Comparison of ENCODE assay signal across 10 cellular contexts in genomic region chr10:127976701-127977367, GRCh38.
DNase-seq lines count a peak whose midpoint lies in the region; ATAC-seq and TF ChIP-seq lines count a peak whose summit lies in the region.
"Had no signal": no experiment of that assay in that cellular context is flagged by ENCODE, and none has a peak within 500 bp of the region (broad histone marks: within the 10 kb centered on the region; RNA-seq: fewer than 3 reads in every experiment).

No MANE protein-coding gene starts in this region.

- H3F3A ChIP-seq in SK-N-SH (replicated peaks; ENCODE audit: insufficient read depth) = peaks cover 15% of the 10 kb centered on the region

- no peaks in the 10 kb centered on the region for H4K20me1 ChIP-seq in SK-N-SH (ENCODE audit: insufficient read depth)

- 0 out of 2 replicates have a peak overlapping the region, but pooled peaks have one; percentile 3 for H2AFZ ChIP-seq in SK-N-SH (ENCODE audit: low read depth)

- ATAC-seq in naive thymus-derived CD4-positive, alpha-beta T cell = no peak
- ATAC-seq: foreskin keratinocyte had no signal

- DNase-seq in SK-N-SH = peak; percentile 46
- peak; percentile 7 for DNase-seq in type B pancreatic cell (ENCODE audit: extremely low spot score, unreplicated experiment)
- DNase-seq in EL = no peak
- no peak for DNase-seq in naive thymus-derived CD4-positive, alpha-beta T cell
- DNase-seq in stimulated activated CD4-positive, alpha-beta T cell treated with anti-CD3 and anti-CD28 coated beads, Interleukin-2, amount 100 ng/mL, for 48 hours = no peak
- DNase-seq: foreskin keratinocyte; NCI-H2107; stimulated activated naive CD4-positive, alpha-beta T cell had no signal

- 42% methylated on average over 8 of the region's 8 CpGs for WGBS in SK-N-SH (ENCODE audit: low lambda C conversion rate)

- peaks cover 7% of the 10 kb centered on the region for H3K9me3 Mint-ChIP-seq in type B pancreatic cell
- H3K9me3 Mint-ChIP-seq in naive thymus-derived CD4-positive, alpha-beta T cell = peaks cover 0 to 24% (median 6%) of the 10 kb centered on the region in 11 donors

- H3K27ac ChIP-seq in SK-N-SH (ENCODE audit: low read depth in 2 of 2, low read length in 1 of 2) = peak overlapping the region; percentile 72 to 82
- H3K27ac ChIP-seq in duodenal mucosa (ENCODE audit: low read depth, low read length) = peak overlapping the region; percentile 22
- peak overlapping the region; percentile 21 for H3K27ac ChIP-seq in muscle layer of duodenum (ENCODE audit: low read length)
- no peak overlapping the region for H3K27ac ChIP-seq in naive thymus-derived CD4-positive, alpha-beta T cell (ENCODE audit: low read depth, low read length)
- H3K27ac ChIP-seq: foreskin keratinocyte had no signal

- intact Hi-C loops in naive thymus-derived CD4-positive, alpha-beta T cell (cut with micrococcal nuclease) = no loop called here

- H3K9me2 ChIP-seq in SK-N-SH = no peaks in the 10 kb centered on the region

- no peaks in the 10 kb centered on the region for H3K36me3 Mint-ChIP-seq in type B pancreatic cell
- H3K36me3 Mint-ChIP-seq in naive thymus-derived CD4-positive, alpha-beta T cell = peaks cover 0 to 4% (median 0%) of the 10 kb centered on the region in 5 donors

- POLR2A ChIA-PET in SK-N-SH (lab: Yijun Ruan, JAX) = no interaction called here
- POLR2A ChIA-PET in naive thymus-derived CD4-positive, alpha-beta T cell (lab: Charles Lee) = no interaction called here

- H3K4me2 ChIP-seq in SK-N-SH = peak overlapping the region; percentile 73

- H3K4me3 ChIP-seq in SK-N-SH (ENCODE audit: low read depth in 2 of 2, low read length in 1 of 2) (peak overlapping the region in 1 of 2 experiments; percentile 28; a peak in 1 of 4 replicates), duodenal mucosa (ENCODE audit: low read depth in 1 of 2, low read length in 2 of 2) (peak overlapping the region in 1 of 2 donors; percentile 21), muscle layer of duodenum (ENCODE audit: low read depth in 1 of 2, low read length in 2 of 2) (no peak overlapping the region)
- no peak overlapping the region for H3K4me3 ChIP-seq in naive thymus-derived CD4-positive, alpha-beta T cell (ENCODE audit: low read length)

- peaks cover 22% of the 10 kb centered on the region for H3K4me1 Mint-ChIP-seq in type B pancreatic cell (ENCODE audit: unreplicated experiment)
- peaks cover 0 to 8% (median 6%) of the 10 kb centered on the region in 7 donors for H3K4me1 Mint-ChIP-seq in naive thymus-derived CD4-positive, alpha-beta T cell

- CTCF ChIA-PET in SK-N-SH (lab: Yijun Ruan, JAX) = interaction anchor here (0.8 to 12.4 kb wide), 7 partner anchors 9 to 261 kb away, joined by 3 to 124 read pairs (median 4); partner anchors contain the start of gene PTPRE
- CTCF ChIA-PET in naive thymus-derived CD4-positive, alpha-beta T cell (lab: Charles Lee) = no interaction called here

- peaks cover 13% of the 10 kb centered on the region for H3K27me3 Mint-ChIP-seq in type B pancreatic cell
- peaks cover 15 to 22% (median 19%) of the 10 kb centered on the region in 5 donors for H3K27me3 Mint-ChIP-seq in naive thymus-derived CD4-positive, alpha-beta T cell

- TF ChIP-seq RAD21 in SK-N-SH (IDR thresholded peaks at IDR 0.05; ENCODE audit: low read length) = no peak

- H3K9ac ChIP-seq in SK-N-SH = peak overlapping the region; percentile 63; the same call in 1 of the 2 replicates
- peak overlapping the region in 1 of 2 donors; percentile 12 for H3K9ac ChIP-seq in duodenal mucosa (ENCODE audit: low read depth in 1 of 2, low read length in 2 of 2)

- H3K27ac Mint-ChIP-seq in type B pancreatic cell = no peak overlapping the region
- H3K27ac Mint-ChIP-seq in naive thymus-derived CD4-positive, alpha-beta T cell = no peak overlapping the region

- no peak for TF ChIP-seq CTCF in SK-N-SH (IDR thresholded peaks at IDR 0.05)
- no peak for TF ChIP-seq CTCF in type B pancreatic cell (conservative IDR thresholded peaks at IDR 0.05)

- TF ChIP-seq EP300 in SK-N-SH (IDR thresholded peaks at IDR 0.05; ENCODE audit: borderline replicate concordance in 1 of 2, low read depth in 1 of 2, low read length in 1 of 2) = no peak

- H3K4me3 Mint-ChIP-seq in type B pancreatic cell = no peak overlapping the region
- H3K4me3 Mint-ChIP-seq in naive thymus-derived CD4-positive, alpha-beta T cell = no peak overlapping the region

- no peaks in the 10 kb centered on the region for H3K9me3 ChIP-seq in SK-N-SH
- H3K9me3 ChIP-seq in duodenal mucosa (ENCODE audit: control insufficient read depth in 1 of 2, low read length in 2 of 2) = peaks cover 4 to 11% of the 10 kb centered on the region in 2 donors
- peaks cover 3 to 6% of the 10 kb centered on the region in 2 donors for H3K9me3 ChIP-seq in muscle layer of duodenum (ENCODE audit: control insufficient read depth in 1 of 2, low read length in 2 of 2)
- H3K9me3 ChIP-seq in naive thymus-derived CD4-positive, alpha-beta T cell (ENCODE audit: control insufficient read depth in 2 of 3, low read length in 3 of 3) = no peaks in the 10 kb centered on the region

- no peaks in the 10 kb centered on the region for H3K36me3 ChIP-seq in SK-N-SH (replicated peaks in 1 of 2; ENCODE audit: control insufficient read depth in 1 of 2, insufficient read depth in 2 of 2, low read length in 1 of 2)
- no peaks in the 10 kb centered on the region for H3K36me3 ChIP-seq in duodenal mucosa (ENCODE audit: control insufficient read depth in 1 of 2, insufficient read depth in 2 of 2, low read length in 2 of 2)
- H3K36me3 ChIP-seq in muscle layer of duodenum (ENCODE audit: control insufficient read depth in 1 of 2, insufficient read depth in 2 of 2, low read length in 2 of 2) = no peaks in the 10 kb centered on the region
- H3K36me3 ChIP-seq in naive thymus-derived CD4-positive, alpha-beta T cell (ENCODE audit: control insufficient read depth in 2 of 3, insufficient read depth in 3 of 3, low read length in 3 of 3) = no peaks in the 10 kb centered on the region

- H3K79me2 ChIP-seq in SK-N-SH (ENCODE audit: insufficient read depth) = no peaks in the 10 kb centered on the region

- H3K27me3 ChIP-seq in SK-N-SH (ENCODE audit: insufficient read depth) = no peaks in the 10 kb centered on the region
- H3K27me3 ChIP-seq in duodenal mucosa (ENCODE audit: control insufficient read depth in 1 of 2, insufficient read depth in 2 of 2, low read length in 2 of 2) = no peaks in the 10 kb centered on the region
- H3K27me3 ChIP-seq in muscle layer of duodenum (ENCODE audit: low read depth, low read length) = no peaks in the 10 kb centered on the region
- H3K27me3 ChIP-seq in naive thymus-derived CD4-positive, alpha-beta T cell (ENCODE audit: control insufficient read depth in 2 of 2, insufficient read depth in 2 of 2, low read length in 2 of 2) = peaks cover 0 to 3% of the 10 kb centered on the region in 2 donors

- H3K4me1 ChIP-seq in SK-N-SH (ENCODE audit: control insufficient read depth in 1 of 2, insufficient read depth in 2 of 2, low read depth in 1 of 2, low read length in 1 of 2) = peaks cover 22 to 28% of the 10 kb centered on the region in 2 experiments; a peak in 3 of 4 replicates
- H3K4me1 ChIP-seq in duodenal mucosa (ENCODE audit: control insufficient read depth in 1 of 2, insufficient read depth in 2 of 2, low read length in 2 of 2) = peaks cover 22 to 27% of the 10 kb centered on the region in 2 donors
- peaks cover 8 to 16% of the 10 kb centered on the region in 2 donors for H3K4me1 ChIP-seq in muscle layer of duodenum (ENCODE audit: control insufficient read depth in 1 of 2, insufficient read depth in 2 of 2, low read length in 2 of 2)
- H3K4me1 ChIP-seq in naive thymus-derived CD4-positive, alpha-beta T cell (ENCODE audit: control insufficient read depth in 2 of 2, insufficient read depth in 2 of 2, low read length in 2 of 2) = no peaks in the 10 kb centered on the region
- H3K4me1 ChIP-seq: foreskin keratinocyte had no signal

TF ChIP-seq in SK-N-SH, 30 proteins besides CTCF, POLR2A, EP300 and RAD21:
- TF ChIP-seq TEAD4 (IDR thresholded peaks at IDR 0.05; ENCODE audit: borderline replicate concordance, insufficient read depth) = no peak
- no peak for TF ChIP-seq USF2 (IDR thresholded peaks at IDR 0.05; ENCODE audit: borderline replicate concordance, low read depth, low read length)
- TF ChIP-seq JUND (IDR thresholded peaks at IDR 0.05) = 0 out of 2 replicates have a peak, but pooled peaks have one; percentile 25
- TF ChIP-seq RCOR1 (IDR thresholded peaks at IDR 0.05; ENCODE audit: low read length) = 0 out of 2 replicates have a peak, but pooled peaks have one; percentile 16

Comparison
In these comparisons a context has a peak if more than half of its experiments do, and no peak if none do; other contexts are left out.
1. DNase-seq: peak in SK-N-SH (single experiment) and type B pancreatic cell (single experiment); none in EL (single experiment), naive thymus-derived CD4-positive, alpha-beta T cell (0 of 9) and stimulated activated CD4-positive, alpha-beta T cell treated with anti-CD3 and anti-CD28 coated beads, Interleukin-2, amount 100 ng/mL, for 48 hours (0 of 2).